Comparison of ENCODE assay signal across 3 cellular contexts in the genomic region with DNA sequence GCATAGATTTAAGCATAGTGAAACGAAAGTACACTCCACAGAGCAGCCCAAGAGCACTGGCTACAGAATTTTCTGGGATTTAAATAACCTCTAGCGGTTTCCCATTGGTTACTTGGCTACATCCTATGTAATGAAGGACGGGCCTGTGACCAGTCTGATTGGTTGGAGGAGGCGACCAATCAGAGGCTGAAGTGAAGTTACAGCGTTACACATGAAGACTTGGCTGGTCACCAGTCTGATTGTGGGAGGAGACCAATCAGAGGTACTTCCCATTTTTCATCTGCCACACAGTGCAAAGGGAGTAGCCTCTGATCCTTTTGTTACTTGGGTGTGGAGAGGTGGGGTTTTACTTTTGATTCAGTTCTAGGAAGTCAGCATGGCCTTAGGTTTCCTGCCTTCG.
TF ChIP-seq lines count a peak whose summit lies in the region.

No MANE protein-coding gene starts in this region.

TF ChIP-seq in A549, 52 proteins besides CTCF, POLR2A, EP300 and RAD21 (continued from another document):
- TF ChIP-seq, protein P1, sequence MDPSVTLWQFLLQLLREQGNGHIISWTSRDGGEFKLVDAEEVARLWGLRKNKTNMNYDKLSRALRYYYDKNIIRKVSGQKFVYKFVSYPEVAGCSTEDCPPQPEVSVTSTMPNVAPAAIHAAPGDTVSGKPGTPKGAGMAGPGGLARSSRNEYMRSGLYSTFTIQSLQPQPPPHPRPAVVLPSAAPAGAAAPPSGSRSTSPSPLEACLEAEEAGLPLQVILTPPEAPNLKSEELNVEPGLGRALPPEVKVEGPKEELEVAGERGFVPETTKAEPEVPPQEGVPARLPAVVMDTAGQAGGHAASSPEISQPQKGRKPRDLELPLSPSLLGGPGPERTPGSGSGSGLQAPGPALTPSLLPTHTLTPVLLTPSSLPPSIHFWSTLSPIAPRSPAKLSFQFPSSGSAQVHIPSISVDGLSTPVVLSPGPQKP (IDR thresholded peaks at IDR 0.05; ENCODE audit: low read depth, low read length): no peak
- no peak for TF ChIP-seq KDM1A (IDR thresholded peaks at IDR 0.05; ENCODE audit: low read depth)
- no peak for TF ChIP-seq CHD2 (IDR thresholded peaks at IDR 0.05; ENCODE audit: low read length, partially characterized antibody)
- no peak for TF ChIP-seq ZSCAN20 (CRISPR knock-in tag; IDR thresholded peaks at IDR 0.05)

TF ChIP-seq in HCT116, 20 proteins besides CTCF, POLR2A, EP300 and RAD21 (continued from another document):
- TF ChIP-seq, protein P2, sequence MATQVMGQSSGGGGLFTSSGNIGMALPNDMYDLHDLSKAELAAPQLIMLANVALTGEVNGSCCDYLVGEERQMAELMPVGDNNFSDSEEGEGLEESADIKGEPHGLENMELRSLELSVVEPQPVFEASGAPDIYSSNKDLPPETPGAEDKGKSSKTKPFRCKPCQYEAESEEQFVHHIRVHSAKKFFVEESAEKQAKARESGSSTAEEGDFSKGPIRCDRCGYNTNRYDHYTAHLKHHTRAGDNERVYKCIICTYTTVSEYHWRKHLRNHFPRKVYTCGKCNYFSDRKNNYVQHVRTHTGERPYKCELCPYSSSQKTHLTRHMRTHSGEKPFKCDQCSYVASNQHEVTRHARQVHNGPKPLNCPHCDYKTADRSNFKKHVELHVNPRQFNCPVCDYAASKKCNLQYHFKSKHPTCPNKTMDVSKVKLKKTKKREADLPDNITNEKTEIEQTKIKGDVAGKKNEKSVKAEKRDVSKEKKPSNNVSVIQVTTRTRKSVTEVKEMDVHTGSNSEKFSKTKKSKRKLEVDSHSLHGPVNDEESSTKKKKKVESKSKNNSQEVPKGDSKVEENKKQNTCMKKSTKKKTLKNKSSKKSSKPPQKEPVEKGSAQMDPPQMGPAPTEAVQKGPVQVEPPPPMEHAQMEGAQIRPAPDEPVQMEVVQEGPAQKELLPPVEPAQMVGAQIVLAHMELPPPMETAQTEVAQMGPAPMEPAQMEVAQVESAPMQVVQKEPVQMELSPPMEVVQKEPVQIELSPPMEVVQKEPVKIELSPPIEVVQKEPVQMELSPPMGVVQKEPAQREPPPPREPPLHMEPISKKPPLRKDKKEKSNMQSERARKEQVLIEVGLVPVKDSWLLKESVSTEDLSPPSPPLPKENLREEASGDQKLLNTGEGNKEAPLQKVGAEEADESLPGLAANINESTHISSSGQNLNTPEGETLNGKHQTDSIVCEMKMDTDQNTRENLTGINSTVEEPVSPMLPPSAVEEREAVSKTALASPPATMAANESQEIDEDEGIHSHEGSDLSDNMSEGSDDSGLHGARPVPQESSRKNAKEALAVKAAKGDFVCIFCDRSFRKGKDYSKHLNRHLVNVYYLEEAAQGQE (IDR thresholded peaks at IDR 0.05; ENCODE audit: low read depth): no peak
- TF ChIP-seq EZH2 (IDR thresholded peaks at IDR 0.05) (no peak), CBX3 (IDR thresholded peaks at IDR 0.05; ENCODE audit: low read depth) (no peak), EGR1 (IDR thresholded peaks at IDR 0.05; ENCODE audit: low read depth) (no peak)
- TF ChIP-seq, protein P3, sequence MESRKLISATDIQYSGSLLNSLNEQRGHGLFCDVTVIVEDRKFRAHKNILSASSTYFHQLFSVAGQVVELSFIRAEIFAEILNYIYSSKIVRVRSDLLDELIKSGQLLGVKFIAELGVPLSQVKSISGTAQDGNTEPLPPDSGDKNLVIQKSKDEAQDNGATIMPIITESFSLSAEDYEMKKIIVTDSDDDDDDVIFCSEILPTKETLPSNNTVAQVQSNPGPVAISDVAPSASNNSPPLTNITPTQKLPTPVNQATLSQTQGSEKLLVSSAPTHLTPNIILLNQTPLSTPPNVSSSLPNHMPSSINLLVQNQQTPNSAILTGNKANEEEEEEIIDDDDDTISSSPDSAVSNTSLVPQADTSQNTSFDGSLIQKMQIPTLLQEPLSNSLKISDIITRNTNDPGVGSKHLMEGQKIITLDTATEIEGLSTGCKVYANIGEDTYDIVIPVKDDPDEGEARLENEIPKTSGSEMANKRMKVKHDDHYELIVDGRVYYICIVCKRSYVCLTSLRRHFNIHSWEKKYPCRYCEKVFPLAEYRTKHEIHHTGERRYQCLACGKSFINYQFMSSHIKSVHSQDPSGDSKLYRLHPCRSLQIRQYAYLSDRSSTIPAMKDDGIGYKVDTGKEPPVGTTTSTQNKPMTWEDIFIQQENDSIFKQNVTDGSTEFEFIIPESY (IDR thresholded peaks at IDR 0.05; ENCODE audit: extremely low read depth, insufficient replicate concordance, low read length): no peak

TF ChIP-seq in HepG2, 621 proteins besides CTCF, POLR2A, EP300 and RAD21 (continued from another document):
- TF ChIP-seq, protein P4, sequence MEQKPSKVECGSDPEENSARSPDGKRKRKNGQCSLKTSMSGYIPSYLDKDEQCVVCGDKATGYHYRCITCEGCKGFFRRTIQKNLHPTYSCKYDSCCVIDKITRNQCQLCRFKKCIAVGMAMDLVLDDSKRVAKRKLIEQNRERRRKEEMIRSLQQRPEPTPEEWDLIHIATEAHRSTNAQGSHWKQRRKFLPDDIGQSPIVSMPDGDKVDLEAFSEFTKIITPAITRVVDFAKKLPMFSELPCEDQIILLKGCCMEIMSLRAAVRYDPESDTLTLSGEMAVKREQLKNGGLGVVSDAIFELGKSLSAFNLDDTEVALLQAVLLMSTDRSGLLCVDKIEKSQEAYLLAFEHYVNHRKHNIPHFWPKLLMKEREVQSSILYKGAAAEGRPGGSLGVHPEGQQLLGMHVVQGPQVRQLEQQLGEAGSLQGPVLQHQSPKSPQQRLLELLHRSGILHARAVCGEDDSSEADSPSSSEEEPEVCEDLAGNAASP (CRISPR knock-in tag; IDR thresholded peaks at IDR 0.05; ENCODE audit: borderline replicate concordance): no peak
TF ChIP-seq in HepG2: peak in this region for 0.
